23 cellular contexts compared by ENCODE assay signal in genomic region chr3:100802126-100802525, GRCh38.
DNase-seq lines count a peak whose midpoint lies in the region; ATAC-seq and TF ChIP-seq lines count a peak whose summit lies in the region.
"Had no signal": no experiment of that assay in that cellular context is flagged by ENCODE, and none has a peak within 500 bp of the region (broad histone marks: within the 10 kb centered on the region; RNA-seq: fewer than 3 reads in every experiment).

No MANE protein-coding gene starts in this region.

- H3K9me3 ChIP-seq in PC-3 (ENCODE audit: low read length) (no peaks in the 10 kb centered on the region), fibroblast of lung (ENCODE audit: control insufficient read depth, insufficient read depth, low read depth, low read length) (no peaks in the 10 kb centered on the region), osteoblast (ENCODE audit: low read depth, low read length) (no peaks in the 10 kb centered on the region), heart left ventricle (no peaks in the 10 kb centered on the region)
- H3K9me3 ChIP-seq: right lobe of liver, thoracic aorta had no signal

- no peak for TF ChIP-seq POLR2A in heart left ventricle (IDR thresholded peaks at IDR 0.05)

- H3K4me2 ChIP-seq in GM23338: no peak overlapping the region
- H3K4me2 ChIP-seq in PC-3 (ENCODE audit: low read length): no peak overlapping the region
- no peak overlapping the region for H3K4me2 ChIP-seq in fibroblast of lung (ENCODE audit: extremely low read depth, insufficient read depth, low read length)
- H3K4me2 ChIP-seq in osteoblast (ENCODE audit: insufficient read depth, low read length): no peak overlapping the region

- H3K36me3 ChIP-seq in GM23338 (ENCODE audit: insufficient read depth) (no peaks in the 10 kb centered on the region), PC-3 (ENCODE audit: low read depth, low read length) (no peaks in the 10 kb centered on the region), fibroblast of lung (ENCODE audit: control insufficient read depth, insufficient read depth, low read length) (no peaks in the 10 kb centered on the region), osteoblast (ENCODE audit: insufficient read depth, low read length) (peaks cover 28% of the 10 kb centered on the region), heart left ventricle (peaks cover 0 to 20% (median 0%) of the 10 kb centered on the region in 9 donors)
- H3K36me3 ChIP-seq: right lobe of liver, thoracic aorta had no signal

- H3K79me2 ChIP-seq in GM23338 (replicated peaks; ENCODE audit: insufficient read depth): no peaks in the 10 kb centered on the region
- H3K79me2 ChIP-seq in PC-3 (ENCODE audit: low read length): no peaks in the 10 kb centered on the region
- H3K79me2 ChIP-seq in fibroblast of lung (ENCODE audit: control insufficient read depth, insufficient read depth, low read length): no peaks in the 10 kb centered on the region
- no peaks in the 10 kb centered on the region for H3K79me2 ChIP-seq in osteoblast (ENCODE audit: insufficient read depth, low read length)
- H3K79me2 ChIP-seq: parathyroid adenoma had no signal

- no peaks in the 10 kb centered on the region for H3K4me1 Mint-ChIP-seq in GM23338
- H3K4me1 Mint-ChIP-seq: activated CD4-positive, alpha-beta T cell treated with anti-CD3 and anti-CD28 coated beads, Interleukin-2, amount 10 ng/mL, durations not matched to agents 7 days and 5 days; activated naive CD8-positive, alpha-beta T cell treated with anti-CD3 and anti-CD28 coated beads, Interleukin-2, amount 10 ng/mL, durations not matched to agents 7 days and 5 days; CD4-positive, alpha-beta memory T cell; memory B cell; naive thymus-derived CD4-positive, alpha-beta T cell; stimulated activated memory B cell treated with anti-CD40 and anti-IgM and Interleukin-4, amounts not matched to agents 10 μg/mL and 1 μg/mL and 100 μg/mL, for 72 hours had no signal

- no peaks in the 10 kb centered on the region for H3K27me3 Mint-ChIP-seq in GM23338 (ENCODE audit: insufficient read depth, low read depth, poor library complexity)
- H3K27me3 Mint-ChIP-seq: activated naive CD8-positive, alpha-beta T cell treated with anti-CD3 and anti-CD28 coated beads, Interleukin-2, amount 10 ng/mL, durations not matched to agents 7 days and 5 days had no signal

- no peak overlapping the region for H3K4me3 ChIP-seq in GM23338
- H3K4me3 ChIP-seq in PC-3 (ENCODE audit: low read length): no peak overlapping the region
- no peak overlapping the region for H3K4me3 ChIP-seq in fibroblast of lung (replicated peaks in 1 of 4; ENCODE audit: control extremely low read depth in 1 of 4, insufficient read depth in 1 of 4, low read depth in 3 of 4, low read length in 4 of 4)
- H3K4me3 ChIP-seq in osteoblast (ENCODE audit: insufficient read depth, low read length): no peak overlapping the region
- H3K4me3 ChIP-seq in heart left ventricle: no peak overlapping the region
- H3K4me3 ChIP-seq: right lobe of liver, thoracic aorta had no signal

- DNase-seq in GM23338 (ENCODE audit: low spot score) (no peak), PC-3 (peak; percentile 46), fibroblast of lung (ENCODE audit: low read depth in 2 of 2) (peak; percentile 36), osteoblast (ENCODE audit: insufficient read length, low spot score, missing footprints) (no peak), NCI-H526 (lab: John Stamatoyannopoulos, UW) (no peak), heart left ventricle (no peak), NCI-H1694 (lab: John Stamatoyannopoulos, UW) (no peak)
- DNase-seq: activated CD4-positive, alpha-beta T cell treated with anti-CD3 and anti-CD28 coated beads, Interleukin-2, amount 10 ng/mL, durations not matched to agents 7 days and 5 days; activated CD8-positive, alpha-beta memory T cell treated with anti-CD3 and anti-CD28 coated beads, Interleukin-2, amount 50 U/mL, for 48 hours; activated naive CD8-positive, alpha-beta T cell treated with anti-CD3 and anti-CD28 coated beads, Interleukin-2, amount 10 ng/mL, durations not matched to agents 7 days and 5 days; CD4-positive, alpha-beta memory T cell; DND-41; foreskin melanocyte; naive thymus-derived CD4-positive, alpha-beta T cell; NCI-H1694 treated with DMSO at 0.1 percent for 48 hours; right lobe of liver; SHP77 had no signal

- BruUV-seq in PC-3 (replicated peaks; lab: Mats Ljungman, UMichigan): no TSS peak

- H4K20me1 ChIP-seq in GM23338 (replicated peaks; ENCODE audit: insufficient read depth): no peaks in the 10 kb centered on the region
- H4K20me1 ChIP-seq in PC-3 (ENCODE audit: low read length): no peaks in the 10 kb centered on the region
- no peaks in the 10 kb centered on the region for H4K20me1 ChIP-seq in fibroblast of lung (ENCODE audit: control insufficient read depth, extremely low read depth, insufficient read depth, low read length)
- H4K20me1 ChIP-seq in osteoblast (ENCODE audit: insufficient read depth, low read length): no peaks in the 10 kb centered on the region

- H3K9ac ChIP-seq in PC-3 (ENCODE audit: low read length) (no peak overlapping the region), fibroblast of lung (ENCODE audit: insufficient read depth, low read length) (no peak overlapping the region)
- H3K9ac ChIP-seq: parathyroid adenoma had no signal

- H2AFZ ChIP-seq in GM23338 (0 out of 2 replicates have a peak overlapping the region, but pooled peaks have one; percentile 11), PC-3 (ENCODE audit: low read length) (no peak overlapping the region), fibroblast of lung (ENCODE audit: low read length) (no peak overlapping the region), osteoblast (ENCODE audit: low read length) (no peak overlapping the region)
- H2AFZ ChIP-seq: parathyroid adenoma had no signal

- H3K36me3 Mint-ChIP-seq in GM23338 (ENCODE audit: low read depth): no peaks in the 10 kb centered on the region
- H3K36me3 Mint-ChIP-seq: activated naive CD8-positive, alpha-beta T cell treated with anti-CD3 and anti-CD28 coated beads, Interleukin-2, amount 10 ng/mL, durations not matched to agents 7 days and 5 days; brain; CD4-positive, alpha-beta memory T cell; memory B cell; naive thymus-derived CD4-positive, alpha-beta T cell; stimulated activated memory B cell treated with anti-CD40 and anti-IgM and Interleukin-4, amounts not matched to agents 10 μg/mL and 1 μg/mL and 100 μg/mL, for 72 hours had no signal

- no peak overlapping the region for H3K4me3 Mint-ChIP-seq in GM23338
- H3K4me3 Mint-ChIP-seq: activated CD4-positive, alpha-beta T cell treated with anti-CD3 and anti-CD28 coated beads, Interleukin-2, amount 10 ng/mL, durations not matched to agents 7 days and 5 days; activated naive CD8-positive, alpha-beta T cell treated with anti-CD3 and anti-CD28 coated beads, Interleukin-2, amount 10 ng/mL, durations not matched to agents 7 days and 5 days; brain; CD4-positive, alpha-beta memory T cell; memory B cell; naive thymus-derived CD4-positive, alpha-beta T cell; stimulated activated memory B cell treated with anti-CD40 and anti-IgM and Interleukin-4, amounts not matched to agents 10 μg/mL and 1 μg/mL and 100 μg/mL, for 72 hours had no signal

- H3K4me1 ChIP-seq in GM23338 (ENCODE audit: insufficient read depth) (no peaks in the 10 kb centered on the region), PC-3 (ENCODE audit: insufficient read depth, low read length) (peaks cover 18% of the 10 kb centered on the region), fibroblast of lung (ENCODE audit: control insufficient read depth, extremely low read depth, insufficient read depth, low read length) (no peaks in the 10 kb centered on the region), osteoblast (ENCODE audit: insufficient read depth, low read length) (peaks cover 4% of the 10 kb centered on the region), heart left ventricle (no peaks in the 10 kb centered on the region)
- H3K4me1 ChIP-seq: parathyroid adenoma, right lobe of liver had no signal

- H3K27ac Mint-ChIP-seq in GM23338: no peak overlapping the region
- H3K27ac Mint-ChIP-seq: activated CD4-positive, alpha-beta T cell treated with anti-CD3 and anti-CD28 coated beads, Interleukin-2, amount 10 ng/mL, durations not matched to agents 7 days and 5 days; activated naive CD8-positive, alpha-beta T cell treated with anti-CD3 and anti-CD28 coated beads, Interleukin-2, amount 10 ng/mL, durations not matched to agents 7 days and 5 days; brain; CD4-positive, alpha-beta memory T cell; memory B cell; naive thymus-derived CD4-positive, alpha-beta T cell; stimulated activated memory B cell treated with anti-CD40 and anti-IgM and Interleukin-4, amounts not matched to agents 10 μg/mL and 1 μg/mL and 100 μg/mL, for 72 hours had no signal

- ATAC-seq in GM23338: no peak
- no peak for ATAC-seq in PC-3
- ATAC-seq in heart left ventricle: no peak
- ATAC-seq: naive thymus-derived CD4-positive, alpha-beta T cell; right lobe of liver; stimulated activated memory B cell treated with anti-CD40 and anti-IgM and Interleukin-4, amounts not matched to agents 10 μg/mL and 1 μg/mL and 100 μg/mL, for 72 hours had no signal

- no peak for TF ChIP-seq CTCF in GM23338 (conservative IDR thresholded peaks at IDR 0.05; ENCODE audit: low read depth in 2 of 2)
- TF ChIP-seq CTCF in PC-3 (conservative IDR thresholded peaks at IDR 0.05; ENCODE audit: low read depth, low read length): no peak
- no peak for TF ChIP-seq CTCF in fibroblast of lung (conservative IDR thresholded peaks at IDR 0.05 in 1 of 2, IDR thresholded peaks at IDR 0.05 in 1 of 2; ENCODE audit: low read depth in 1 of 2, low read length in 2 of 2)
- no peak for TF ChIP-seq CTCF in osteoblast (IDR thresholded peaks at IDR 0.05; ENCODE audit: extremely low read depth, low read depth, low read length)
- TF ChIP-seq CTCF in heart left ventricle (IDR thresholded peaks at IDR 0.05): no peak

- no peaks in the 10 kb centered on the region for H3K27me3 ChIP-seq in GM23338 (ENCODE audit: insufficient read depth)
- H3K27me3 ChIP-seq in PC-3 (ENCODE audit: low read length): no peaks in the 10 kb centered on the region
- no peaks in the 10 kb centered on the region for H3K27me3 ChIP-seq in fibroblast of lung (ENCODE audit: control insufficient read depth, insufficient read depth, low read length)
- H3K27me3 ChIP-seq in osteoblast (ENCODE audit: insufficient read depth, low read length): no peaks in the 10 kb centered on the region
- H3K27me3 ChIP-seq in heart left ventricle: no peaks in the 10 kb centered on the region
- H3K27me3 ChIP-seq: right lobe of liver had no signal

- H3K9me3 Mint-ChIP-seq in GM23338: no peaks in the 10 kb centered on the region
- H3K9me3 Mint-ChIP-seq: activated CD4-positive, alpha-beta T cell treated with anti-CD3 and anti-CD28 coated beads, Interleukin-2, amount 10 ng/mL, durations not matched to agents 7 days and 5 days; brain; CD4-positive, alpha-beta memory T cell; memory B cell; naive thymus-derived CD4-positive, alpha-beta T cell; stimulated activated memory B cell treated with anti-CD40 and anti-IgM and Interleukin-4, amounts not matched to agents 10 μg/mL and 1 μg/mL and 100 μg/mL, for 72 hours had no signal

- H3K27ac ChIP-seq in GM23338 (ENCODE audit: low read depth) (no peak overlapping the region), PC-3 (ENCODE audit: low read length) (no peak overlapping the region), fibroblast of lung (ENCODE audit: insufficient read depth, low read length) (no peak overlapping the region), osteoblast (ENCODE audit: low read depth, low read length) (peak overlapping the region; percentile 6), heart left ventricle (no peak overlapping the region)
- H3K27ac ChIP-seq: parathyroid adenoma, right lobe of liver, thoracic aorta, VCaP had no signal

- no peaks in the 10 kb centered on the region for H3F3A ChIP-seq in GM23338 (replicated peaks; ENCODE audit: low read depth)
- H3F3A ChIP-seq in PC-3 (ENCODE audit: low read length, unreplicated experiment): no peaks in the 10 kb centered on the region

- H3K9me2 ChIP-seq in GM23338 (ENCODE audit: insufficient read depth): no peaks in the 10 kb centered on the region
- H3K9me2 ChIP-seq in PC-3 (replicated peaks; ENCODE audit: low read length): no peaks in the 10 kb centered on the region

- WGBS in heart left ventricle, 4 donors: 88 to 92% (median 90%) methylated on average over 2 of the region's 2 CpGs

- intact Hi-C loops in PC-3 (cut with micrococcal nuclease): no loop called here
- intact Hi-C loops in heart left ventricle (cut with DNase I): no loop called here

- CTCF ChIA-PET in PC-3 (lab: Charles Lee): no interaction called here

- POLR2A ChIA-PET in PC-3 (lab: Charles Lee; ENCODE audit: unreplicated experiment): no interaction called here

Comparison
In these comparisons a context has a peak if more than half of its experiments do, and no peak if none do; other contexts are left out.
1. DNase-seq: peak in PC-3 (single experiment) and fibroblast of lung (2 of 2); none in GM23338 (single experiment), osteoblast (single experiment), NCI-H526 (0 of 2), heart left ventricle (0 of 5) and NCI-H1694 (single experiment).